ENCODE assay signal across 15 cellular contexts in genomic region chr11:74069146-74070046, GRCh38.
A peak's percentile ranks its signal among the peaks of the same experiment; 100 is the strongest.
DNase-seq lines count a peak whose midpoint lies in the region; ATAC-seq and TF ChIP-seq lines count a peak whose summit lies in the region.
"Had no signal": no experiment of that assay in that cellular context is flagged by ENCODE, and none has a peak within 500 bp of the region (broad histone marks: within the 10 kb centered on the region; RNA-seq: fewer than 3 reads in every experiment).

No MANE protein-coding gene starts in this region.

- intact Hi-C loops in Calu3 (cut with micrococcal nuclease; ENCODE audit: unreplicated experiment) = loop anchor here (5.0 kb wide), 1 partner anchor 68 kb away; no protein-coding TSS in a partner anchor

- H3K4me3 Mint-ChIP-seq in Calu3 (ENCODE audit: low read depth, unreplicated experiment) = no peak overlapping the region
- no peak overlapping the region for H3K4me3 Mint-ChIP-seq in activated naive CD4-positive, alpha-beta T cell treated with anti-CD3 and anti-CD28 coated beads, Interleukin-2, amount 10 ng/mL, durations not matched to agents 7 days and 5 days

- no peak overlapping the region for H2BK5ac ChIP-seq in trophoblast cell (ENCODE audit: low read depth, low read length, poor library complexity)

- H4K12ac ChIP-seq in trophoblast cell (ENCODE audit: low read depth, low read length) = no peak overlapping the region

- H3K79me1 ChIP-seq in trophoblast cell (ENCODE audit: low read length) = peaks cover 1% of the 10 kb centered on the region

- H2AK5ac ChIP-seq in trophoblast cell (ENCODE audit: low read length) = no peak overlapping the region

- peaks cover 5% of the 10 kb centered on the region for H3K36me3 Mint-ChIP-seq in Calu3 (ENCODE audit: insufficient read depth, unreplicated experiment)
- peaks cover 45% of the 10 kb centered on the region for H3K36me3 Mint-ChIP-seq in activated naive CD4-positive, alpha-beta T cell treated with anti-CD3 and anti-CD28 coated beads, Interleukin-2, amount 10 ng/mL, durations not matched to agents 7 days and 5 days

- no TSS peak for BruUV-seq in Calu3 (replicated peaks; lab: Mats Ljungman, UMichigan)

- H3K27me3 ChIP-seq in trophoblast cell (ENCODE audit: insufficient read depth, low read length) = no peaks in the 10 kb centered on the region
- H3K27me3 ChIP-seq: BLaER1, cardiac muscle cell, ovary had no signal

- H2BK12ac ChIP-seq in trophoblast cell (ENCODE audit: low read length) = no peak overlapping the region

- H2AFZ ChIP-seq in trophoblast cell (ENCODE audit: insufficient read depth, low read length, poor library complexity) = no peak overlapping the region

- CTCF ChIA-PET in Calu3 (lab: Charles Lee) = no interaction called here
- CTCF ChIA-PET in activated naive CD4-positive, alpha-beta T cell treated with anti-CD3 and anti-CD28 coated beads, Interleukin-2, amount 10 ng/mL, durations not matched to agents 7 days and 5 days (lab: Charles Lee) = no interaction called here

- H3K18ac ChIP-seq in trophoblast cell (ENCODE audit: low read length) = no peak overlapping the region

- no peaks in the 10 kb centered on the region for H3K27me3 Mint-ChIP-seq in Calu3 (ENCODE audit: unreplicated experiment)
- no peaks in the 10 kb centered on the region for H3K27me3 Mint-ChIP-seq in activated naive CD4-positive, alpha-beta T cell treated with anti-CD3 and anti-CD28 coated beads, Interleukin-2, amount 10 ng/mL, durations not matched to agents 7 days and 5 days

- no CpG with 5 or more reads among the region's 6 CpGs for WGBS in trophoblast cell (ENCODE audit: extremely low coverage, insufficient coverage, insufficient read length)

- H4K8ac ChIP-seq in trophoblast cell (ENCODE audit: low read depth, low read length) = no peak overlapping the region

- TF ChIP-seq CTCF in Calu3 (IDR thresholded peaks at IDR 0.05; ENCODE audit: unreplicated experiment) (no peak), GM20000 (IDR thresholded peaks at IDR 0.05; ENCODE audit: extremely low read depth, missing control alignments) (no peak)

- no peak overlapping the region for H4K91ac ChIP-seq in trophoblast cell (ENCODE audit: low read depth, low read length)

- peak; percentile 61 for DNase-seq in Calu3
- peak; percentile 89 for DNase-seq in NCI-H146 treated with DMSO at 0.1 percent for 48 hours (lab: John Stamatoyannopoulos, UW; ENCODE audit: unreplicated experiment)
- peak; percentile 13 for DNase-seq in cerebellar cortex (ENCODE audit: low spot score)
- peak; percentile 71 to 88 for DNase-seq in trophoblast cell
- no peak for DNase-seq in activated naive CD4-positive, alpha-beta T cell treated with anti-CD3 and anti-CD28 coated beads, Interleukin-2, amount 10 ng/mL, durations not matched to agents 7 days and 5 days
- no peak for DNase-seq in GM20000 (ENCODE audit: low spot score)
- DNase-seq in HPDE6-E6E7 (ENCODE audit: extremely low spot score) = no peak
- DNase-seq: activated CD4-positive, alpha-beta T cell treated with anti-CD3 and anti-CD28 coated beads, Interleukin-2, amount 50 U/mL, for 1 hour; activated effector memory CD4-positive, alpha-beta T cell treated with anti-CD3 and anti-CD28 coated beads, Interleukin-2, amount 50 U/mL, for 16 hours; Kasumi-1; midbrain; ovary had no signal

- no peaks in the 10 kb centered on the region for H3K9me3 ChIP-seq in trophoblast cell (ENCODE audit: insufficient read depth, low read depth, low read length)
- H3K9me3 ChIP-seq: ovary had no signal

- no peak overlapping the region for H3K23ac ChIP-seq in trophoblast cell (ENCODE audit: low read length)

- no peak overlapping the region for H3K14ac ChIP-seq in trophoblast cell (ENCODE audit: low read length)

- H3K27ac Mint-ChIP-seq in Calu3 (ENCODE audit: unreplicated experiment) = peak overlapping the region; percentile 34
- no peak overlapping the region for H3K27ac Mint-ChIP-seq in activated naive CD4-positive, alpha-beta T cell treated with anti-CD3 and anti-CD28 coated beads, Interleukin-2, amount 10 ng/mL, durations not matched to agents 7 days and 5 days

- H3K79me2 ChIP-seq in trophoblast cell (ENCODE audit: control insufficient read depth, insufficient read depth, low read length, poor library complexity) = no peaks in the 10 kb centered on the region

- no peak for ATAC-seq in HG03442 (IDR thresholded peaks at IDR 0.05; ENCODE audit: unreplicated experiment)

- H3K36me3 ChIP-seq in trophoblast cell (ENCODE audit: control insufficient read depth in 1 of 2, insufficient read depth in 2 of 2, low read length in 2 of 2) = peaks cover 3 to 4% of the 10 kb centered on the region in 2 experiments
- H3K36me3 ChIP-seq: ovary had no signal

- no peak overlapping the region for H2BK120ac ChIP-seq in trophoblast cell (ENCODE audit: insufficient read depth, low read length, poor library complexity)

- H3K4me2 ChIP-seq in trophoblast cell (ENCODE audit: low read length) = peak overlapping the region; percentile 57
- H3K4me2 ChIP-seq: BLaER1 had no signal

- H3K9ac ChIP-seq in trophoblast cell (ENCODE audit: low read length) = no peak overlapping the region
- H3K9ac ChIP-seq: BLaER1 had no signal

- H3K9me3 Mint-ChIP-seq in Calu3 (ENCODE audit: low read depth, unreplicated experiment) = no peaks in the 10 kb centered on the region
- no peaks in the 10 kb centered on the region for H3K9me3 Mint-ChIP-seq in activated naive CD4-positive, alpha-beta T cell treated with anti-CD3 and anti-CD28 coated beads, Interleukin-2, amount 10 ng/mL, durations not matched to agents 7 days and 5 days

- H3K4me3 ChIP-seq in trophoblast cell (ENCODE audit: low read depth, low read length) = no peak overlapping the region
- H3K4me3 ChIP-seq: BLaER1, cardiac muscle cell, ovary had no signal

- H3K27ac ChIP-seq in trophoblast cell (ENCODE audit: low read depth, low read length) = peak overlapping the region; percentile 26
- H3K27ac ChIP-seq: BLaER1, cardiac muscle cell, ovary had no signal

- peaks cover 0 to 9% of the 10 kb centered on the region in 2 experiments for H3K4me1 ChIP-seq in trophoblast cell (ENCODE audit: control insufficient read depth in 1 of 2, insufficient read depth in 2 of 2, low read length in 2 of 2)
- H3K4me1 ChIP-seq: BLaER1 had no signal

- H3K4me1 Mint-ChIP-seq in Calu3 (ENCODE audit: low read depth, unreplicated experiment) = peaks cover 68% of the 10 kb centered on the region
- no peaks in the 10 kb centered on the region for H3K4me1 Mint-ChIP-seq in activated naive CD4-positive, alpha-beta T cell treated with anti-CD3 and anti-CD28 coated beads, Interleukin-2, amount 10 ng/mL, durations not matched to agents 7 days and 5 days

- H3K4ac ChIP-seq in trophoblast cell (ENCODE audit: low read depth, low read length) = no peak overlapping the region

Comparison
In these comparisons a context has a peak if more than half of its experiments do, and no peak if none do; other contexts are left out.
1. DNase-seq: peak in Calu3 (single experiment), NCI-H146 treated with DMSO at 0.1 percent for 48 hours (single experiment), cerebellar cortex (single experiment) and trophoblast cell (2 of 2); none in activated naive CD4-positive, alpha-beta T cell treated with anti-CD3 and anti-CD28 coated beads, Interleukin-2, amount 10 ng/mL, durations not matched to agents 7 days and 5 days (single experiment), GM20000 (single experiment) and HPDE6-E6E7 (single experiment).